8 cellular contexts compared by ENCODE assay signal in the genomic region with DNA sequence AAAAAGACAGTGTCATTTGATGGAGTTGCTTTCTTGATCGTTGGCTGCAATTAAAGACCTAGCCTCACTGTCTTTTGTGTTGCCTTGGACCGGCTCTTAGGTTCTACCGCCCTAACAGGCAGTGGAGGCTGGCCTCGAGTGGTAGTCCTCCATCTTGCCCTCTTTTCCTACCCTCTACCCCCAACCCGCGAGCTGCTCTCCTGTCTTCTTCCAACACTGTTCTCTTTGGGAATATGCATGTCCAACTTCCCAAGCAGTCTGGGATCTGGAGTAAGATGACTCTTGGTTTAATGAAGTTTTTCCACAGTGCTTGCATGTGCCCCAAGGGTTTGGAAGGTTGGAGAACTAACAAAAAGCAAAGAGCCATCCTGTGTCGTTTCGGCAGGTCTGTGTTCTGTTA. TPM values are rescaled to one million over a fixed set of nuclear protein-coding genes. Genes with fewer than 3 reads are reported as not detected.
DNase-seq lines count a peak whose midpoint lies in the region; ATAC-seq, FAIRE-seq and TF ChIP-seq lines count a peak whose summit lies in the region.
"Not testable (repeated sequence)": the region's sequence is repeated elsewhere in the genome, so short reads cannot be mapped to it uniquely, and the experiment has no call there.

No MANE protein-coding gene starts in this region.

- not testable (repeated sequence) for ATAC-seq in DND-41 (ENCODE audit: insufficient read depth, low read depth); K562

- H3K9me1 ChIP-seq in K562 (ENCODE audit: control insufficient read depth, insufficient read depth, low read length), result not testable (repeated sequence)

- peaks cover 30% of the 10 kb centered on the region for H3K4me1 Mint-ChIP-seq in activated CD4-positive, alpha-beta T cell treated with anti-CD3 and anti-CD28 coated beads, Interleukin-2, amount 10 ng/mL, durations not matched to agents 7 days and 5 days

- not testable (repeated sequence) for H3K27me3 ChIP-seq in DND-41 (ENCODE audit: insufficient read depth, low read length, poor library complexity); MM.1S (replicated peaks; ENCODE audit: insufficient read depth, low read length); K562 (ENCODE audit: control insufficient read depth in 2 of 2, insufficient read depth in 2 of 2, low read length in 2 of 2); fibroblast of lung (ENCODE audit: control insufficient read depth, insufficient read depth, low read length); rectal smooth muscle tissue (ENCODE audit: control insufficient read depth, insufficient read depth, low read length); uterus

- not testable (repeated sequence) for H4K20me1 ChIP-seq in DND-41 (ENCODE audit: insufficient read depth, low read length); MM.1S (ENCODE audit: insufficient read depth, low read length); K562 (replicated peaks; ENCODE audit: control insufficient read depth, insufficient read depth, low read length); fibroblast of lung (ENCODE audit: control insufficient read depth, extremely low read depth, insufficient read depth, low read length)

- not testable (repeated sequence) for TF ChIP-seq POLR2A in K562 (conservative IDR thresholded peaks at IDR 0.05); uterus (IDR thresholded peaks at IDR 0.05)

- not testable (repeated sequence) for TF ChIP-seq RAD21 in K562 (CRISPR knock-in tag; conservative IDR thresholded peaks at IDR 0.05 in 1 of 2, IDR thresholded peaks at IDR 0.05 in 1 of 2)

- BruUV-seq in K562 (replicated peaks; lab: Mats Ljungman, UMichigan), result not testable (repeated sequence)

- peaks cover 24% of the 10 kb centered on the region for H3K4me1 ChIP-seq in DND-41 (ENCODE audit: insufficient read depth, low read length)
- not testable (repeated sequence) for H3K4me1 ChIP-seq in MM.1S (ENCODE audit: low read length); fibroblast of lung (ENCODE audit: control insufficient read depth, extremely low read depth, insufficient read depth, low read length); rectal smooth muscle tissue (ENCODE audit: control insufficient read depth, insufficient read depth, low read length); uterus
- H3K4me1 ChIP-seq in K562 (replicated peaks in 1 of 2; ENCODE audit: control insufficient read depth in 2 of 2, insufficient read depth in 2 of 2, low read length in 2 of 2), result peaks cover 0 to 15% of the 10 kb centered on the region in 2 experiments; a peak in 2 of 5 replicates

- H3K79me2 ChIP-seq in DND-41 (ENCODE audit: insufficient read depth, low read length) (peaks cover 48% of the 10 kb centered on the region), MM.1S (ENCODE audit: low read length) (peaks cover 36% of the 10 kb centered on the region), K562 (ENCODE audit: control insufficient read depth, insufficient read depth, low read length) (peaks cover 34% of the 10 kb centered on the region), fibroblast of lung (ENCODE audit: control insufficient read depth, insufficient read depth, low read length) (peaks cover 28% of the 10 kb centered on the region)

- not testable (repeated sequence) for H3K9me3 Mint-ChIP-seq in activated CD4-positive, alpha-beta T cell treated with anti-CD3 and anti-CD28 coated beads, Interleukin-2, amount 10 ng/mL, durations not matched to agents 7 days and 5 days

- not testable (repeated sequence) for H3K9me3 ChIP-seq in DND-41 (ENCODE audit: insufficient read depth, low read length, severe bottlenecking); MM.1S (replicated peaks; ENCODE audit: insufficient read depth, low read length); K562 (replicated peaks; ENCODE audit: control insufficient read depth, insufficient read depth, low read depth, low read length); fibroblast of lung (ENCODE audit: control insufficient read depth, insufficient read depth, low read depth, low read length); uterus

- FAIRE-seq in K562 (lab: Jason Lieb, UNC), result peak; percentile 64

- peak overlapping the region; percentile 77 for H3K4me3 Mint-ChIP-seq in activated CD4-positive, alpha-beta T cell treated with anti-CD3 and anti-CD28 coated beads, Interleukin-2, amount 10 ng/mL, durations not matched to agents 7 days and 5 days

- intact Hi-C loops in K562 (cut with micrococcal nuclease), result loop anchor here (10.0 kb wide), 1 partner anchor 52 kb away; the partner anchor contains the start of gene METTL2A
- intact Hi-C loops in uterus (cut with DNase I; ENCODE audit: low total_unique reads), result not testable (repeated sequence)

- not testable (repeated sequence) for H3K27me3 Mint-ChIP-seq in activated CD4-positive, alpha-beta T cell treated with anti-CD3 and anti-CD28 coated beads, Interleukin-2, amount 10 ng/mL, durations not matched to agents 7 days and 5 days

- CTCF ChIA-PET in activated CD4-positive, alpha-beta T cell treated with anti-CD3 and anti-CD28 coated beads, Interleukin-2, amount 10 ng/mL, durations not matched to agents 7 days and 5 days (lab: Charles Lee); K562 (lab: Yijun Ruan, JAX; ENCODE audit: low intra/inter-chr PET ratio): not testable (repeated sequence)

- H3F3A ChIP-seq in MM.1S (ENCODE audit: insufficient read depth, low read length), result not testable (repeated sequence)

- H3K27ac Mint-ChIP-seq in activated CD4-positive, alpha-beta T cell treated with anti-CD3 and anti-CD28 coated beads, Interleukin-2, amount 10 ng/mL, durations not matched to agents 7 days and 5 days, result peak overlapping the region; percentile 91

- POLR2A ChIA-PET in activated CD4-positive, alpha-beta T cell treated with anti-CD3 and anti-CD28 coated beads, Interleukin-2, amount 10 ng/mL, durations not matched to agents 7 days and 5 days (lab: Charles Lee); K562 (lab: Yijun Ruan, JAX): not testable (repeated sequence)

- H3K36me3 ChIP-seq in DND-41 (ENCODE audit: insufficient read depth, low read length); MM.1S (replicated peaks; ENCODE audit: insufficient read depth, low read length); K562 (ENCODE audit: control insufficient read depth, insufficient read depth, low read length); fibroblast of lung (ENCODE audit: control insufficient read depth, insufficient read depth, low read length); rectal smooth muscle tissue (ENCODE audit: control insufficient read depth, insufficient read depth, low read length); uterus: not testable (repeated sequence)

- peak overlapping the region in 1 of 2 experiments; percentile 69; a peak in 3 of 4 replicates for H3K4me3 ChIP-seq in DND-41 (ENCODE audit: low read depth in 1 of 2, low read length in 2 of 2)
- H3K4me3 ChIP-seq in MM.1S (ENCODE audit: low read length); K562: not testable (repeated sequence)
- peak overlapping the region; percentile 54 to 69 (median 57) for H3K4me3 ChIP-seq in fibroblast of lung (replicated peaks in 1 of 4; ENCODE audit: control extremely low read depth in 1 of 4, insufficient read depth in 1 of 4, low read depth in 3 of 4, low read length in 4 of 4)
- peak overlapping the region; percentile 62 for H3K4me3 ChIP-seq in rectal smooth muscle tissue (ENCODE audit: low read length)
- peak overlapping the region in 1 of 2 donors; percentile 94 for H3K4me3 ChIP-seq in uterus

- not testable (repeated sequence) for TF ChIP-seq CTCF in DND-41 (IDR thresholded peaks at IDR 0.05; ENCODE audit: borderline replicate concordance, extremely low read depth, low read length, poor library complexity, severe bottlenecking); MM.1S (IDR thresholded peaks at IDR 0.05; ENCODE audit: low read length); K562 (IDR thresholded peaks at IDR 0.05 in 2 of 3, conservative IDR thresholded peaks at IDR 0.05 in 1 of 3; ENCODE audit: insufficient read depth in 2 of 3, low read depth in 1 of 3, low read length in 3 of 3); fibroblast of lung (conservative IDR thresholded peaks at IDR 0.05 in 1 of 2, IDR thresholded peaks at IDR 0.05 in 1 of 2; ENCODE audit: low read depth in 1 of 2, low read length in 2 of 2); uterus (IDR thresholded peaks at IDR 0.05)

- H3K9ac ChIP-seq in DND-41 (ENCODE audit: low read depth, low read length), result peak overlapping the region; percentile 81
- not testable (repeated sequence) for H3K9ac ChIP-seq in MM.1S (ENCODE audit: low read length); K562 (ENCODE audit: insufficient read depth in 1 of 2, low read depth in 2 of 2, low read length in 2 of 2); fibroblast of lung (ENCODE audit: insufficient read depth, low read length); rectal smooth muscle tissue (ENCODE audit: low read length)

- not testable (repeated sequence) for TF ChIP-seq EP300 in K562 (IDR thresholded peaks at IDR 0.05; ENCODE audit: low read length)

- not testable (repeated sequence) for H2AFZ ChIP-seq in DND-41 (ENCODE audit: low read depth, low read length); MM.1S (ENCODE audit: low read length); K562 (ENCODE audit: low read depth, low read length); fibroblast of lung (ENCODE audit: low read length)

- DNase-seq in DND-41; MM.1S; activated CD4-positive, alpha-beta T cell treated with anti-CD3 and anti-CD28 coated beads, Interleukin-2, amount 10 ng/mL, durations not matched to agents 7 days and 5 days; K562 (ENCODE audit: extremely low read depth in 1 of 4, low spot score in 3 of 4); fibroblast of lung (ENCODE audit: low read depth in 2 of 2); uterus: not testable (repeated sequence)
- peak; percentile 18 for DNase-seq in mesenteric fat pad (ENCODE audit: low spot score)

- in situ Hi-C loops in K562 (cut with MboI), result not testable (repeated sequence)

- H3K4me2 ChIP-seq in DND-41 (ENCODE audit: insufficient read depth, low read length), result peak overlapping the region; percentile 72
- H3K4me2 ChIP-seq in MM.1S (ENCODE audit: low read depth, low read length), result peak overlapping the region; percentile 60; the same call in 1 of the 2 replicates
- H3K4me2 ChIP-seq in K562 (ENCODE audit: insufficient read depth, low read length), result peak overlapping the region; percentile 70; the same call in 1 of the 2 replicates
- peak overlapping the region; percentile 75 for H3K4me2 ChIP-seq in fibroblast of lung (ENCODE audit: extremely low read depth, insufficient read depth, low read length)

- WGBS in K562 (ENCODE audit: insufficient coverage, low coverage, missing lambda C conversion rate), result 90% methylated on average over 8 of the region's 8 CpGs

- H3K27ac ChIP-seq in DND-41 (ENCODE audit: low read length); MM.1S (ENCODE audit: low read length); K562 (ENCODE audit: extremely low read depth, low read depth, low read length); fibroblast of lung (ENCODE audit: insufficient read depth, low read length); rectal smooth muscle tissue (ENCODE audit: low read depth, low read length): not testable (repeated sequence)
- peak overlapping the region; percentile 97 to 99 for H3K27ac ChIP-seq in uterus

- peaks cover 13% of the 10 kb centered on the region for H3K36me3 Mint-ChIP-seq in activated CD4-positive, alpha-beta T cell treated with anti-CD3 and anti-CD28 coated beads, Interleukin-2, amount 10 ng/mL, durations not matched to agents 7 days and 5 days (ENCODE audit: low read depth)

- H3K9me2 ChIP-seq in MM.1S (replicated peaks; ENCODE audit: insufficient read depth, low read length), result not testable (repeated sequence)

RNA-seq across cellular contexts. Expression of gene TLK2, which starts 1.5 kb away (rescaled TPM):
- 10 to 100 TPM; 43.2 to 49.2 TPM for total RNA-seq in activated CD4-positive, alpha-beta T cell treated with anti-CD3 and anti-CD28 coated beads, Interleukin-2, amount 10 ng/mL, durations not matched to agents 7 days and 5 days
- total RNA-seq in K562 (2011; cell fraction: chromatin; rRNA removed; ENCODE audit: low replicate concordance), result 66.3 and 139 TPM in 2 replicates
- 29.9 and 31.4 TPM in 2 replicates for total RNA-seq in K562 (2011; cell fraction: nucleolus; rRNA removed)
- total RNA-seq in K562 (2011; cell fraction: nucleoplasm; rRNA removed), result 51.2 and 68.6 TPM in 2 replicates
- total RNA-seq in K562 (2014; rRNA removed) (29.5 and 32.4 TPM in 2 replicates), K562 (2014; rRNA removed; fragmentation: Illumina TruSeq; extraction: Trizol) (34.8 and 43.0 TPM in 2 replicates), K562 (2015; rRNA removed; fragmentation: Illumina TruSeq; extraction: Trizol) (38.4 and 40.1 TPM in 2 replicates), K562 (2021) (27.0 and 32.5 TPM in 2 replicates), fibroblast of lung (47.5 and 63.9 TPM in 2 replicates), mesenteric fat pad (44.5 TPM), uterus (100 to 1,000 TPM in 1 of 4 donors, 10 to 100 TPM in 3; 13.6 to 120 (median 50.0) TPM)
- polyA plus RNA-seq in K562 (2011; rRNA removed) (51.9 and 53.7 TPM in 2 replicates), K562 (2014; fragmentation: Illumina TruSeq; extraction: Trizol) (29.4 and 30.2 TPM in 2 replicates), K562 (2014; fragmentation: Nextera tagmentation; extraction: Ambion mirVana) (10 to 100 TPM; 10.1 to 14.2 TPM), K562 (2014; rRNA removed) (20.6 and 21.7 TPM in 2 replicates), fibroblast of lung (51.6 and 55.5 TPM in 2 replicates)
- polyA plus RNA-seq in K562 (2011; cell fraction: cytosol; rRNA removed), result 29.2 and 37.5 TPM in 2 replicates
- 36.5 and 48.4 TPM in 2 replicates for polyA plus RNA-seq in K562 (2011; cell fraction: nucleus; rRNA removed)
- polyA plus RNA-seq in K562 (2012), result 22.1 and 27.8 TPM in 2 replicates
- 77.6 and 89.9 TPM in 2 replicates for polyA minus RNA-seq in K562 (2011; rRNA and poly(A)+ RNA removed)
- polyA minus RNA-seq in K562 (2011; cell fraction: cytosol; rRNA and poly(A)+ RNA removed), result 35.7 and 49.6 TPM in 2 replicates
- polyA minus RNA-seq in K562 (2011; cell fraction: nucleus; rRNA and poly(A)+ RNA removed), result 18.7 and 48.9 TPM in 2 replicates
- polyA plus RNA-seq in fibroblast of lung (2012), result 26.9 and 31.8 TPM in 2 replicates
- polyA minus RNA-seq in fibroblast of lung (ENCODE audit: low replicate concordance), result 25.9 and 59.8 TPM in 2 replicates

RNA-seq across cellular contexts. Expression of gene METTL2A, which starts 53.4 kb away (rescaled TPM):
- total RNA-seq in activated CD4-positive, alpha-beta T cell treated with anti-CD3 and anti-CD28 coated beads, Interleukin-2, amount 10 ng/mL, durations not matched to agents 7 days and 5 days, result 10 to 100 TPM; 18.0 to 18.4 TPM
- total RNA-seq in K562 (2011; cell fraction: chromatin; rRNA removed; ENCODE audit: low replicate concordance), result 44.9 and 101 TPM in 2 replicates
- total RNA-seq in K562 (2011; cell fraction: nucleolus; rRNA removed), result 29.6 and 34.7 TPM in 2 replicates
- 50.8 and 52.8 TPM in 2 replicates for total RNA-seq in K562 (2011; cell fraction: nucleoplasm; rRNA removed)
- total RNA-seq in K562 (2014; rRNA removed) (26.9 and 35.6 TPM in 2 replicates), K562 (2014; rRNA removed; fragmentation: Illumina TruSeq; extraction: Trizol) (35.3 and 36.5 TPM in 2 replicates), K562 (2015; rRNA removed; fragmentation: Illumina TruSeq; extraction: Trizol) (31.4 and 33.2 TPM in 2 replicates), K562 (2021) (30.5 and 32.7 TPM in 2 replicates), fibroblast of lung (18.5 and 18.7 TPM in 2 replicates), mesenteric fat pad (17.4 TPM), uterus (10 to 100 TPM in 2 of 4 donors, 1 to 10 TPM in 2; 5.9 to 30.8 (median 15.2) TPM)
- polyA plus RNA-seq in K562 (2011; rRNA removed) (25.6 and 40.4 TPM in 2 replicates), K562 (2014; fragmentation: Illumina TruSeq; extraction: Trizol) (30.0 and 30.5 TPM in 2 replicates), K562 (2014; fragmentation: Nextera tagmentation; extraction: Ambion mirVana) (10 to 100 TPM; 48.4 to 52.5 TPM), K562 (2014; rRNA removed) (21.0 and 26.0 TPM in 2 replicates), fibroblast of lung (17.5 and 19.1 TPM in 2 replicates)
- 16.1 and 21.5 TPM in 2 replicates for polyA plus RNA-seq in K562 (2011; cell fraction: cytosol; rRNA removed)
- polyA plus RNA-seq in K562 (2011; cell fraction: nucleus; rRNA removed), result 8.7 and 9.3 TPM in 2 replicates
- 19.0 and 26.6 TPM in 2 replicates for polyA plus RNA-seq in K562 (2012)
- polyA minus RNA-seq in K562 (2011; rRNA and poly(A)+ RNA removed), result 35.4 and 43.8 TPM in 2 replicates
- 14.1 and 26.4 TPM in 2 replicates for polyA minus RNA-seq in K562 (2011; cell fraction: cytosol; rRNA and poly(A)+ RNA removed)
- 12.3 and 18.7 TPM in 2 replicates for polyA minus RNA-seq in K562 (2011; cell fraction: nucleus; rRNA and poly(A)+ RNA removed)
- 13.3 and 16.4 TPM in 2 replicates for polyA plus RNA-seq in fibroblast of lung (2012)
- 3.3 and 4.1 TPM in 2 replicates for polyA minus RNA-seq in fibroblast of lung (ENCODE audit: low replicate concordance)
